In genomic region chr22:21657361-21658118, GRCh38 we compare ENCODE assay signal across 8 cellular contexts. TPM values are rescaled to one million over a fixed set of nuclear protein-coding genes. Genes with fewer than 3 reads are reported as not detected.
A peak's percentile ranks its signal among the peaks of the same experiment; 100 is the strongest.
DNase-seq lines count a peak whose midpoint lies in the region; ATAC-seq and TF ChIP-seq lines count a peak whose summit lies in the region.

No MANE protein-coding gene starts in this region.

- H3K36me3 ChIP-seq in psoas muscle (ENCODE audit: insufficient read depth in 1 of 2, low read depth in 1 of 2) (no peaks in the 10 kb centered on the region), vagina (no peaks in the 10 kb centered on the region)

- WGBS in psoas muscle, 3 donors: 1 to 2% (median 1%) methylated on average over 45 to 86 of the region's 86 CpGs

- H3K27me3 ChIP-seq in psoas muscle (ENCODE audit: insufficient read depth in 3 of 3, low read length in 2 of 3) (peaks cover 0 to 16% (median 4%) of the 10 kb centered on the region in 3 donors), vagina (no peaks in the 10 kb centered on the region)

- ATAC-seq in GM21447 (IDR thresholded peaks at IDR 0.05; ENCODE audit: unreplicated experiment) (peak; percentile 61), psoas muscle (peak; percentile 81 to 89 (median 84))

- intact Hi-C loops in head of caudate nucleus (cut with DNase I): no loop called here
- intact Hi-C loops in psoas muscle (cut with DNase I): no loop called here
- intact Hi-C loops in vagina (cut with DNase I): no loop called here

- TF ChIP-seq CTCF in RWPE1 (conservative IDR thresholded peaks at IDR 0.05; ENCODE audit: low read depth) (0 out of 2 replicates have a peak, but pooled peaks have one; percentile 11), psoas muscle (IDR thresholded peaks at IDR 0.05) (peak; percentile 15), vagina (IDR thresholded peaks at IDR 0.05) (no peak)

- TF ChIP-seq POLR2A in vagina (IDR thresholded peaks at IDR 0.05): no peak

- H3K9me3 ChIP-seq in psoas muscle: no peaks in the 10 kb centered on the region
- no peaks in the 10 kb centered on the region for H3K9me3 ChIP-seq in vagina

- H3K27ac ChIP-seq in RWPE1: peak overlapping the region; percentile 44
- no peak overlapping the region for H3K27ac ChIP-seq in psoas muscle
- H3K27ac ChIP-seq in vagina: peak overlapping the region; percentile 46

- H3K4me3 ChIP-seq in psoas muscle (peak overlapping the region; percentile 67), vagina (peak overlapping the region; percentile 46 to 52)

- H3K4me1 ChIP-seq in psoas muscle (peaks cover 7% of the 10 kb centered on the region), vagina (peaks cover 23% of the 10 kb centered on the region)

- POLR2A ChIA-PET in RWPE1 (lab: Yijun Ruan, JAX; ENCODE audit: low non-redundant PET): no interaction called here

- CTCF ChIA-PET in RWPE1 (lab: Yijun Ruan, JAX): interaction anchor here (0.7 kb wide), 1 partner anchor 11 kb away, joined by 4 read pairs; no protein-coding TSS in a partner anchor

- peak; percentile 88 for DNase-seq in DMS153 (lab: John Stamatoyannopoulos, UW)
- peak; percentile 48 for DNase-seq in LHCN-M2 (ENCODE audit: low read depth)
- DNase-seq in RWPE1 (ENCODE audit: low spot score): peak; percentile 60
- peak; percentile 64 for DNase-seq in activated effector memory CD4-positive, alpha-beta T cell treated with Interleukin-2 at 50 U/mL for 16 hours
- peak in 38 of 42 donors; percentile 13 to 76 (median 46) for DNase-seq in head of caudate nucleus
- DNase-seq in psoas muscle: peak; percentile 73 to 79
- no peak for DNase-seq in vagina (ENCODE audit: extremely low spot score in 2 of 2)

RNA-seq across cellular contexts. Expression of gene PPIL2, which starts 8.3 kb away (rescaled TPM):
- total RNA-seq in LHCN-M2 (2014; rRNA removed) (27.8 and 29.6 TPM in 2 replicates), psoas muscle (10 to 100 TPM; 19.3 to 31.6 (median 21.6) TPM), vagina (44.7 TPM)
- 28.2 TPM for polyA plus RNA-seq in LHCN-M2 (2012)
- polyA plus RNA-seq in psoas muscle: 10 to 100 TPM; 15.6 to 24.7 (median 17.4) TPM

RNA-seq across cellular contexts. Expression of gene SDF2L1, which starts 15.4 kb away (rescaled TPM):
- total RNA-seq in LHCN-M2 (2014; rRNA removed) (40.5 and 49.7 TPM in 2 replicates), psoas muscle (10 to 100 TPM in 3 of 4 donors, 1 to 10 TPM in 1; 6.9 to 13.0 (median 11.6) TPM), vagina (33.9 TPM)
- polyA plus RNA-seq in LHCN-M2 (2012): 61.1 TPM
- polyA plus RNA-seq in psoas muscle: 10 to 100 TPM; 16.8 to 53.5 (median 26.0) TPM

RNA-seq across cellular contexts. Expression of gene CCDC116, which starts 25.0 kb away (rescaled TPM):
- 0.06 and 0.26 TPM in 2 replicates for total RNA-seq in LHCN-M2 (2014; rRNA removed)
- 0.07 TPM for polyA plus RNA-seq in LHCN-M2 (2012)
- total RNA-seq in psoas muscle: under 1 TPM; 0.13 to 0.24 (median 0.20) TPM
- under 1 TPM; 0.07 to 0.32 (median 0.14) TPM for polyA plus RNA-seq in psoas muscle
- total RNA-seq in vagina: not detected

RNA-seq across cellular contexts. Expression of gene YDJC, which starts 27.7 kb away (rescaled TPM):
- 39.6 and 49.2 TPM in 2 replicates for total RNA-seq in LHCN-M2 (2014; rRNA removed)
- 15.4 TPM for polyA plus RNA-seq in LHCN-M2 (2012)
- 1 to 10 TPM; 2.4 to 5.4 (median 3.3) TPM for total RNA-seq in psoas muscle
- polyA plus RNA-seq in psoas muscle: 1 to 10 TPM; 3.6 to 5.8 (median 4.0) TPM
- 22.6 TPM for total RNA-seq in vagina

Comparison
In these comparisons a context has a peak if more than half of its experiments do, and no peak if none do; other contexts are left out.
1. DNase-seq: peak in DMS153 (single experiment), LHCN-M2 (single experiment), RWPE1 (single experiment), activated effector memory CD4-positive, alpha-beta T cell treated with Interleukin-2 at 50 U/mL for 16 hours (single experiment), head of caudate nucleus (38 of 42) and psoas muscle (2 of 2); none in vagina (0 of 2).
2. CTCF ChIP-seq: peak in RWPE1 (single experiment) and psoas muscle (single experiment); none in vagina (0 of 3).